ENCODE assay signal across 8 cellular contexts in genomic region chr5:168114444-168115017, GRCh38.
DNase-seq lines count a peak whose midpoint lies in the region; ATAC-seq, FAIRE-seq and TF ChIP-seq lines count a peak whose summit lies in the region.

No MANE protein-coding gene starts in this region.

- no TSS peak for BruUV-seq in K562 (replicated peaks; lab: Mats Ljungman, UMichigan)

- no peaks in the 10 kb centered on the region for H3F3A ChIP-seq in GM23338 (replicated peaks; ENCODE audit: low read depth)

- peaks cover 38% of the 10 kb centered on the region for H3K4me1 Mint-ChIP-seq in GM23338

- TF ChIP-seq RAD21 in K562 (CRISPR knock-in tag; conservative IDR thresholded peaks at IDR 0.05 in 1 of 2, IDR thresholded peaks at IDR 0.05 in 1 of 2), result peak; percentile 18 to 50; a peak in 2 of 4 replicates
- peak; percentile 72 to 87 for TF ChIP-seq RAD21 in liver (IDR thresholded peaks at IDR 0.05)

- H3K4me3 ChIP-seq in GM23338 (no peak overlapping the region), SJSA1 (no peak overlapping the region), K562 (no peak overlapping the region), liver (ENCODE audit: low read depth in 1 of 3, low read length in 3 of 3) (no peak overlapping the region), neuronal stem cell (ENCODE audit: low read length in 2 of 2) (no peak overlapping the region)
- no peak overlapping the region for H3K4me3 ChIP-seq in Jurkat, Clone E6-1 (ENCODE audit: low read length)

- no peaks in the 10 kb centered on the region for H3K36me3 ChIP-seq in GM23338 (ENCODE audit: insufficient read depth)
- no peaks in the 10 kb centered on the region; the same call in 1 of the 2 replicates for H3K36me3 ChIP-seq in SJSA1
- no peaks in the 10 kb centered on the region for H3K36me3 ChIP-seq in K562 (ENCODE audit: control insufficient read depth, insufficient read depth, low read length)
- H3K36me3 ChIP-seq in liver (ENCODE audit: control insufficient read depth in 4 of 4, insufficient read depth in 3 of 4, low read depth in 1 of 4, low read length in 3 of 4), result no peaks in the 10 kb centered on the region
- H3K36me3 ChIP-seq in neuronal stem cell (replicated peaks in 1 of 2; ENCODE audit: control insufficient read depth in 2 of 2, insufficient read depth in 2 of 2, low read length in 2 of 2), result no peaks in the 10 kb centered on the region

- H4K20me1 ChIP-seq in GM23338 (replicated peaks; ENCODE audit: insufficient read depth), result no peaks in the 10 kb centered on the region
- no peaks in the 10 kb centered on the region for H4K20me1 ChIP-seq in K562 (replicated peaks; ENCODE audit: control insufficient read depth, insufficient read depth, low read length)

- H3K9me3 Mint-ChIP-seq in GM23338, result peaks cover 2% of the 10 kb centered on the region; the same call in 1 of the 3 replicates

- intact Hi-C loops in K562 (cut with micrococcal nuclease), result loop anchor here (1.0 to 10.0 kb wide), 2 partner anchors 105 to 1370 kb away; no protein-coding TSS in a partner anchor

- H3K27me3 Mint-ChIP-seq in GM23338 (ENCODE audit: insufficient read depth, low read depth, poor library complexity), result peaks cover 4% of the 10 kb centered on the region

- H3K27me3 ChIP-seq in GM23338 (ENCODE audit: insufficient read depth) (no peaks in the 10 kb centered on the region), SJSA1 (replicated peaks) (no peaks in the 10 kb centered on the region), K562 (ENCODE audit: control insufficient read depth in 2 of 2, insufficient read depth in 2 of 2, low read length in 2 of 2) (no peaks in the 10 kb centered on the region), liver (ENCODE audit: control insufficient read depth in 4 of 4, insufficient read depth in 4 of 4, low read length in 3 of 4) (peaks cover 0 to 2% (median 0%) of the 10 kb centered on the region in 4 donors), neuronal stem cell (ENCODE audit: control insufficient read depth in 3 of 3, insufficient read depth in 3 of 3, low read depth in 1 of 3, low read length in 3 of 3) (no peaks in the 10 kb centered on the region)

- no peak for TF ChIP-seq POLR2A in K562 (conservative IDR thresholded peaks at IDR 0.05)

- peaks cover 24% of the 10 kb centered on the region for H3K4me1 ChIP-seq in GM23338 (ENCODE audit: insufficient read depth)
- H3K4me1 ChIP-seq in SJSA1 (replicated peaks), result no peaks in the 10 kb centered on the region
- H3K4me1 ChIP-seq in K562 (replicated peaks in 1 of 2; ENCODE audit: control insufficient read depth in 2 of 2, insufficient read depth in 2 of 2, low read length in 2 of 2), result no peaks in the 10 kb centered on the region
- no peaks in the 10 kb centered on the region for H3K4me1 ChIP-seq in liver (ENCODE audit: control insufficient read depth in 4 of 4, insufficient read depth in 4 of 4, low read length in 3 of 4)
- H3K4me1 ChIP-seq in neuronal stem cell (ENCODE audit: control insufficient read depth in 2 of 2, insufficient read depth in 1 of 2, low read depth in 1 of 2, low read length in 2 of 2), result peaks cover 19 to 32% of the 10 kb centered on the region in 2 donors

- no peak overlapping the region for H3K14ac ChIP-seq in neuronal stem cell (ENCODE audit: low read length)

- H2BK15ac ChIP-seq in neuronal stem cell (ENCODE audit: low read length), result no peak overlapping the region

- no peak overlapping the region for H4K8ac ChIP-seq in neuronal stem cell (ENCODE audit: low read depth, low read length)

- no peak overlapping the region for H3K18ac ChIP-seq in neuronal stem cell (ENCODE audit: low read length)

- ATAC-seq in GM23338 (peak; percentile 80), K562 (peak; percentile 96)

- POLR2A ChIA-PET in K562 (lab: Yijun Ruan, JAX), result interaction anchor here (0.6 kb wide), 1 partner anchor 73 kb away, joined by 4 read pairs; no protein-coding TSS in a partner anchor

- H2AFZ ChIP-seq in GM23338 (no peak overlapping the region), K562 (ENCODE audit: low read depth, low read length) (no peak overlapping the region), neuronal stem cell (ENCODE audit: low read length) (no peak overlapping the region)

- no peak overlapping the region for H3K23ac ChIP-seq in neuronal stem cell (ENCODE audit: low read depth, low read length, poor library complexity)

- H4K91ac ChIP-seq in neuronal stem cell (ENCODE audit: low read depth, low read length, poor library complexity), result no peak overlapping the region

- H3K9me3 ChIP-seq in SJSA1 (replicated peaks), result no peaks in the 10 kb centered on the region
- no peaks in the 10 kb centered on the region for H3K9me3 ChIP-seq in K562 (replicated peaks; ENCODE audit: control insufficient read depth, insufficient read depth, low read depth, low read length)
- H3K9me3 ChIP-seq in liver (ENCODE audit: control insufficient read depth in 4 of 4, low read length in 3 of 4), result no peaks in the 10 kb centered on the region
- peaks cover 2 to 3% of the 10 kb centered on the region in 2 donors for H3K9me3 ChIP-seq in neuronal stem cell (replicated peaks in 1 of 2; ENCODE audit: control insufficient read depth in 2 of 2, insufficient read depth in 1 of 2, low read depth in 1 of 2, low read length in 2 of 2)

- H3K9me2 ChIP-seq in GM23338 (ENCODE audit: insufficient read depth), result no peaks in the 10 kb centered on the region

- WGBS in K562 (ENCODE audit: insufficient coverage, low coverage, missing lambda C conversion rate), result 0% methylated on average over 6 of the region's 6 CpGs
- 61% methylated on average over 6 of the region's 6 CpGs for WGBS in liver
- no CpG with 5 or more reads among the region's 6 CpGs for WGBS in neuronal stem cell (ENCODE audit: extremely low coverage in 2 of 2, insufficient read length in 2 of 2, insufficient replicate concordance in 1 of 2), 2 donors

- TF ChIP-seq CTCF in GM23338 (conservative IDR thresholded peaks at IDR 0.05; ENCODE audit: low read depth in 2 of 2) (peak; percentile 88 to 97), K562 (IDR thresholded peaks at IDR 0.05 in 2 of 3, conservative IDR thresholded peaks at IDR 0.05 in 1 of 3; ENCODE audit: insufficient read depth in 2 of 3, low read depth in 1 of 3, low read length in 3 of 3) (peak; percentile 66 to 78 (median 68)), liver (IDR thresholded peaks at IDR 0.05; ENCODE audit: low read depth, low read length, missing input control) (peak; percentile 71)

- no peak overlapping the region for H2BK12ac ChIP-seq in neuronal stem cell (ENCODE audit: low read length)

- H3K9ac ChIP-seq in K562 (ENCODE audit: insufficient read depth in 1 of 2, low read depth in 2 of 2, low read length in 2 of 2) (no peak overlapping the region), liver (ENCODE audit: low read depth in 1 of 2, low read length in 2 of 2) (no peak overlapping the region), neuronal stem cell (ENCODE audit: low read depth, low read length, poor library complexity) (no peak overlapping the region)

- DNase-seq in activated CD4-positive, alpha-beta T cell treated with anti-CD3 and anti-CD28 coated beads for 24 hours (ENCODE audit: low read depth in 2 of 2), result peak; percentile 28 to 48
- DNase-seq in activated CD4-positive, alpha-beta T cell treated with anti-CD3 and anti-CD28 coated beads for 1 hour, result no peak
- DNase-seq in GM23338 (ENCODE audit: low spot score), result peak; percentile 87
- peak; percentile 45 for DNase-seq in Jurkat, Clone E6-1 (ENCODE audit: low read depth, low spot score)
- peak; percentile 43 to 75 for DNase-seq in SJSA1 (ENCODE audit: low read depth in 1 of 2, low spot score in 2 of 2)
- peak; percentile 52 to 65 (median 58) for DNase-seq in K562 (ENCODE audit: extremely low read depth in 1 of 4, low spot score in 3 of 4)
- DNase-seq in neuronal stem cell (ENCODE audit: low spot score), result no peak

- no peak overlapping the region for H3K4me3 Mint-ChIP-seq in GM23338

- no peaks in the 10 kb centered on the region for H3K79me1 ChIP-seq in neuronal stem cell (ENCODE audit: low read depth, low read length)

- CTCF ChIA-PET in K562 (lab: Yijun Ruan, JAX; ENCODE audit: low intra/inter-chr PET ratio), result no interaction called here

- no peak for TF ChIP-seq EP300 in K562 (IDR thresholded peaks at IDR 0.05; ENCODE audit: low read length)

- no peak overlapping the region for H3K27ac Mint-ChIP-seq in GM23338

- no peak overlapping the region for H3K4ac ChIP-seq in neuronal stem cell (ENCODE audit: low read length)

- no peaks in the 10 kb centered on the region for H3K79me2 ChIP-seq in GM23338 (replicated peaks; ENCODE audit: insufficient read depth)
- no peaks in the 10 kb centered on the region for H3K79me2 ChIP-seq in K562 (ENCODE audit: control insufficient read depth, insufficient read depth, low read length)

- H3K27ac ChIP-seq in GM23338 (ENCODE audit: low read depth) (no peak overlapping the region), SJSA1 (no peak overlapping the region), K562 (ENCODE audit: extremely low read depth, low read depth, low read length) (no peak overlapping the region), liver (ENCODE audit: low read depth in 1 of 2, low read length in 2 of 2) (no peak overlapping the region), neuronal stem cell (replicated peaks; ENCODE audit: low read length) (no peak overlapping the region)

- no peak overlapping the region for H2AK5ac ChIP-seq in neuronal stem cell (ENCODE audit: low read depth, low read length)

- H3K4me2 ChIP-seq in GM23338, result no peak overlapping the region
- no peak overlapping the region for H3K4me2 ChIP-seq in K562 (ENCODE audit: insufficient read depth, low read length)
- no peak overlapping the region for H3K4me2 ChIP-seq in neuronal stem cell (ENCODE audit: insufficient read depth, low read length, poor library complexity, severe bottlenecking)

- H2BK120ac ChIP-seq in neuronal stem cell (ENCODE audit: low read depth, low read length), result no peak overlapping the region

- peak; percentile 89 for FAIRE-seq in K562 (lab: Jason Lieb, UNC)

- no peak overlapping the region for H2BK5ac ChIP-seq in neuronal stem cell (ENCODE audit: low read length)

- no peaks in the 10 kb centered on the region for H3K9me1 ChIP-seq in K562 (ENCODE audit: control insufficient read depth, insufficient read depth, low read length)

- in situ Hi-C loops in K562 (cut with MboI), result no loop called here

- no peaks in the 10 kb centered on the region for H3K36me3 Mint-ChIP-seq in GM23338 (ENCODE audit: low read depth)

TF ChIP-seq in GM23338, 12 proteins besides CTCF, POLR2A, EP300 and RAD21 (continues in another document):
- TF ChIP-seq EZH2phosphoT487 (IDR thresholded peaks at IDR 0.05; ENCODE audit: unreplicated experiment), result no peak

TF ChIP-seq in K562, 482 proteins besides CTCF, POLR2A, EP300 and RAD21:
- TF ChIP-seq SMAD2 (IDR thresholded peaks at IDR 0.05; ENCODE audit: low read depth, low read length), result no peak
- 0 out of 2 replicates have a peak, but pooled peaks have one; percentile 27 for TF ChIP-seq SMC3 (conservative IDR thresholded peaks at IDR 0.05; ENCODE audit: insufficient read depth, low read depth, low read length)

TF ChIP-seq in liver, 16 proteins besides CTCF, POLR2A, EP300 and RAD21:
- TF ChIP-seq HNF4A (conservative IDR thresholded peaks at IDR 0.05), result peak; percentile 5 to 6
- TF ChIP-seq EGR1 (IDR thresholded peaks at IDR 0.05; ENCODE audit: low read depth in 2 of 2), result no peak
- TF ChIP-seq HNF4G (IDR thresholded peaks at IDR 0.05), result no peak
- no peak for TF ChIP-seq SP1 (IDR thresholded peaks at IDR 0.05)
- TF ChIP-seq YY1 (IDR thresholded peaks at IDR 0.05), result no peak
TF ChIP-seq in liver: peak in this region for 1.

Comparison
In these comparisons a context has a peak if more than half of its experiments do, and no peak if none do; other contexts are left out.
1. DNase-seq: peak in activated CD4-positive, alpha-beta T cell treated with anti-CD3 and anti-CD28 coated beads for 24 hours (2 of 2), GM23338 (single experiment), Jurkat, Clone E6-1 (single experiment), SJSA1 (2 of 2) and K562 (4 of 4); none in activated CD4-positive, alpha-beta T cell treated with anti-CD3 and anti-CD28 coated beads for 1 hour (single experiment) and neuronal stem cell (single experiment).
2. Peak in every context shown above with its lines, with median percentiles within 50 percentile points of each other: CTCF ChIP-seq.